In genomic region chr5:62720036-62720441, GRCh38 we compare ENCODE assay signal across 1 cellular context.
TF ChIP-seq lines count a peak whose summit lies in the region.

No MANE protein-coding gene starts in this region.

TF ChIP-seq in GM23338, 12 proteins besides CTCF, POLR2A, EP300 and RAD21 (continued from another document):
- TF ChIP-seq REST (IDR thresholded peaks at IDR 0.05; ENCODE audit: unreplicated experiment) (no peak), EZH2 (IDR thresholded peaks at IDR 0.05; ENCODE audit: low read depth, unreplicated experiment) (no peak), ZNF331 (CRISPR knock-in tag; IDR thresholded peaks at IDR 0.05; ENCODE audit: low read depth) (no peak), ZNF462 (CRISPR knock-in tag; IDR thresholded peaks at IDR 0.05) (no peak), EZH2phosphoT487 (IDR thresholded peaks at IDR 0.05; ENCODE audit: unreplicated experiment) (no peak)
